1 cellular context compared by ENCODE assay signal in genomic region chr7:16086743-16087142, GRCh38.
TF ChIP-seq lines count a peak whose summit lies in the region.

No MANE protein-coding gene starts in this region.

TF ChIP-seq in K562, 482 proteins besides CTCF, POLR2A, EP300 and RAD21:
- TF ChIP-seq ELF2 (CRISPR knock-in tag; IDR thresholded peaks at IDR 0.05) (no peak), XRCC5 (IDR thresholded peaks at IDR 0.05; ENCODE audit: low read depth, low read length) (no peak), CREBBP (IDR thresholded peaks at IDR 0.05; ENCODE audit: low read depth, low read length) (no peak), TFE3 (CRISPR knock-in tag; IDR thresholded peaks at IDR 0.05) (peak; percentile 49; the same call in 1 of the 2 replicates)
TF ChIP-seq in K562: peak in this region for 1.
